In the genomic region with DNA sequence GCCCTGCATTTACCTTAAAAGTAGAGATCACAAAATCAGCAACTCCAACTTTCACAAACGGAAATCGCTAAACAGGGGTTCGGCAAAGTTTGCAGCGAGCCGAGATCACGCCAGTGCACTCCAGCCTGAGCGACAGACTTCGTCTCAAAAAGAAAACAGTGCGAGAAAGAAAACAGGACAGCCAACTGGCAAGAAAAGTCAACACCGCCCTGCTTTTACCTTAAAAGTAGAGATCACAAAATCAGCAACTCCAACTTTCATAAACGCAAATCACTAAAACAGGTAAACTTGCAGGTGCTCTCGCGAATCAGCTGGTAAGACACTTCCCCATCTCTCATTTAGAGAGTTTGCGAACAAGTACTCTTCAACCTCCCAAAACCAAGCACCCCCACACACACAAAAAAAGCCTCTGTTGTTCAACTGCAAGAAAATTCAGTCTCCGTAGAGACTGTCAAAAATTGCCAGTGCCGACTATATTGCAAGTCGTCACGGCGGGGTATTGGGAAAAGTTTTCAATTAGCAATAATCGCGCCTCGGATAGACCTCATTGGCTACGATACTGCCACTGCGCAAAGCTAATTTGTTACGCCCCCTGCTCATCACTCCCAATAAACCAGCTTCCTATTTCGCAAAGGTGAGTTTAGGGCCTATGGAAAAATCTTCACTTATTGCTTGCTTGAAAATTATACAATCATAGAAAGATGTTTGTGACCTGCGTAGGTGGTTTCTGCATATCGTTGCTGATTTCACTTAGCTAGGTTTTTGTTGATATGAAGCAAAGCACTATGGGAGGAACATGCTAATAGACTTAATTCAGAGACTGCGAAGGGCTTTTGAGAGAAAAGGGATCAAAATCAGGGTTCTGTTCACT, we compare ENCODE assay signal across 8 cellular contexts. TPM values are rescaled to one million over a fixed set of nuclear protein-coding genes. Genes with fewer than 3 reads are reported as not detected.
A peak's percentile ranks its signal among the peaks of the same experiment; 100 is the strongest.
DNase-seq lines count a peak whose midpoint lies in the region; ATAC-seq and TF ChIP-seq lines count a peak whose summit lies in the region.

RNU4-1 (minus strand) TSS at position 577 of the 871 bp plus-strand sequence.

- no peaks in the 10 kb centered on the region for H3K36me3 Mint-ChIP-seq in CD8-positive, alpha-beta memory T cell

- no peaks in the 10 kb centered on the region for H3K27me3 ChIP-seq in CD8-positive, alpha-beta memory T cell (ENCODE audit: insufficient read depth, low read length, poor library complexity, severe bottlenecking)
- H3K27me3 ChIP-seq in HUES48 (ENCODE audit: control insufficient read depth, insufficient read depth, low read length) (no peaks in the 10 kb centered on the region), OCI-LY1 (ENCODE audit: insufficient read depth, low read length) (no peaks in the 10 kb centered on the region), mononuclear cell (ENCODE audit: insufficient read depth, low read length) (no peaks in the 10 kb centered on the region)

- peak; percentile 40 for ATAC-seq in GM21360 (IDR thresholded peaks at IDR 0.05; ENCODE audit: unreplicated experiment)

- peaks cover 4 to 7% (median 5%) of the 10 kb centered on the region in 3 donors for H3K4me1 Mint-ChIP-seq in CD8-positive, alpha-beta memory T cell

- H3K9ac ChIP-seq in HUES48 (ENCODE audit: low read depth, low read length), result peak within 1 kb of the TSS; percentile 98
- peak within 1 kb of the TSS; percentile 66 for H3K9ac ChIP-seq in OCI-LY1 (ENCODE audit: low read length)

- no peaks in the 10 kb centered on the region for H3K9me2 ChIP-seq in OCI-LY1 (ENCODE audit: low read depth, low read length)

- peaks cover 0 to 3% (median 0%) of the 10 kb centered on the region in 5 donors for H3K9me3 Mint-ChIP-seq in CD8-positive, alpha-beta memory T cell

- peak within 1 kb of the TSS; percentile 78 for H3K4me2 ChIP-seq in OCI-LY1 (ENCODE audit: low read length)

- TF ChIP-seq CTCF in OCI-LY1 (IDR thresholded peaks at IDR 0.05; ENCODE audit: low read length), result no peak

- POLR2A ChIA-PET in CD8-positive, alpha-beta memory T cell (lab: Charles Lee), result interaction anchor here (0.5 to 4.4 kb wide), 18 partner anchors 10 to 1500 kb away, joined by 3 to 84 read pairs (median 6); partner anchors contain the start of genes DYNLL1, MLEC, PXN and RHOF

- peak within 1 kb of the TSS; percentile 100 for H3K27ac ChIP-seq in CD8-positive, alpha-beta memory T cell (ENCODE audit: low read depth, low read length)
- H3K27ac ChIP-seq in HUES48 (ENCODE audit: low read depth, low read length) (peak within 1 kb of the TSS; percentile 99), OCI-LY1 (ENCODE audit: low read depth, low read length, poor library complexity, severe bottlenecking) (peak within 1 kb of the TSS; percentile 96), epithelial cell of prostate (peak within 1 kb of the TSS; percentile 98)

- no peak within 1 kb of the TSS for H3K4me3 Mint-ChIP-seq in CD8-positive, alpha-beta memory T cell

- H2AFZ ChIP-seq in OCI-LY1 (ENCODE audit: low read length), result no peak within 1 kb of the TSS; the same call in 1 of the 2 replicates

- peaks cover 16% of the 10 kb centered on the region for H3K4me1 ChIP-seq in CD8-positive, alpha-beta memory T cell (ENCODE audit: insufficient read depth, low read length)
- H3K4me1 ChIP-seq in HUES48 (ENCODE audit: control insufficient read depth, insufficient read depth, low read length), result peaks cover 13% of the 10 kb centered on the region
- H3K4me1 ChIP-seq in OCI-LY1 (ENCODE audit: insufficient read depth, low read length, severe bottlenecking), result peaks cover 22% of the 10 kb centered on the region
- H3K4me1 ChIP-seq in mononuclear cell (ENCODE audit: insufficient read depth, low read length), result peaks cover 34% of the 10 kb centered on the region

- no peak within 1 kb of the TSS for H3K27ac Mint-ChIP-seq in CD8-positive, alpha-beta memory T cell

- CTCF ChIA-PET in CD8-positive, alpha-beta memory T cell (lab: Charles Lee), result interaction anchor here (0.7 to 4.9 kb wide), 8 partner anchors 9 to 91 kb away, joined by 3 to 41 read pairs (median 8); partner anchors contain the start of genes PXN, RPLP0 and SIRT4

- H3K27me3 Mint-ChIP-seq in CD8-positive, alpha-beta memory T cell, result no peaks in the 10 kb centered on the region

- no peaks in the 10 kb centered on the region for H3K36me3 ChIP-seq in CD8-positive, alpha-beta memory T cell (ENCODE audit: insufficient read depth, low read length)
- H3K36me3 ChIP-seq in HUES48 (ENCODE audit: control insufficient read depth, insufficient read depth, low read length) (no peaks in the 10 kb centered on the region), OCI-LY1 (ENCODE audit: insufficient read depth, low read length) (no peaks in the 10 kb centered on the region)

- H3K79me2 ChIP-seq in OCI-LY1 (ENCODE audit: insufficient read depth, low read length), result no peaks in the 10 kb centered on the region

- peak within 1 kb of the TSS; percentile 91 for H3K4me3 ChIP-seq in CD8-positive, alpha-beta memory T cell (ENCODE audit: low read length)
- H3K4me3 ChIP-seq in HUES48 (ENCODE audit: low read depth, low read length), result peak within 1 kb of the TSS; percentile 66
- peak within 1 kb of the TSS; percentile 57 for H3K4me3 ChIP-seq in OCI-LY1 (ENCODE audit: low read depth, low read length, poor library complexity, severe bottlenecking)
- H3K4me3 ChIP-seq in mononuclear cell (ENCODE audit: low read length), result peak within 1 kb of the TSS; percentile 41

- DNase-seq in CD8-positive, alpha-beta memory T cell, result peak; percentile 52 to 90 (median 85)
- DNase-seq in activated CD8-positive, alpha-beta memory T cell treated with anti-CD3 and anti-CD28 coated beads, Interleukin-2, amount 50 U/mL, for 24 hours (ENCODE audit: extremely low read depth), result peak; percentile 69
- DNase-seq in epithelial cell of prostate (ENCODE audit: low read depth, low spot score), result peak; percentile 96
- peak; percentile 56 to 62 for DNase-seq in stimulated activated CD8-positive, alpha-beta memory T cell treated with anti-CD3 and anti-CD28 coated beads, Interleukin-4, amount 100 ng/mL, for 1 hour (ENCODE audit: low read depth in 2 of 2, low spot score in 1 of 2)

- no peaks in the 10 kb centered on the region for H3K9me3 ChIP-seq in CD8-positive, alpha-beta memory T cell (ENCODE audit: low read length)
- H3K9me3 ChIP-seq in HUES48 (ENCODE audit: control insufficient read depth, insufficient read depth, low read length), result no peaks in the 10 kb centered on the region
- no peaks in the 10 kb centered on the region for H3K9me3 ChIP-seq in OCI-LY1 (ENCODE audit: low read length)
- H3K9me3 ChIP-seq in mononuclear cell (ENCODE audit: low read depth, low read length), result no peaks in the 10 kb centered on the region

- no peaks in the 10 kb centered on the region for H4K20me1 ChIP-seq in OCI-LY1 (ENCODE audit: insufficient read depth, low read length)

- peaks cover 7% of the 10 kb centered on the region; the same call in 1 of the 2 replicates for H3F3A ChIP-seq in OCI-LY1 (ENCODE audit: insufficient read depth, low read length)

RNA-seq across cellular contexts. Expression of gene RNU4-1, which starts in this region (rescaled TPM):
- total RNA-seq in CD8-positive, alpha-beta memory T cell, result 100 to 1,000 TPM; 628 to 678 TPM
- polyA plus RNA-seq in CD8-positive, alpha-beta memory T cell, result not detected
- under 0.01 TPM for total RNA-seq in mononuclear cell

Comparison
In these comparisons a context has a peak if more than half of its experiments do, and no peak if none do; other contexts are left out.
1. Peak in every context shown above with its lines: DNase-seq, ATAC-seq, H3K4me3 ChIP-seq and H3K27ac ChIP-seq.
2. RNA of gene RNU4-1 (total RNA-seq): 628 to 678 TPM in CD8-positive, alpha-beta memory T cell; under 0.01 TPM in mononuclear cell (single experiment); every median in the first group is over 100 times any median in the second.
3. H3K4me3 ChIP-seq: peak in every context shown above with its lines; median percentile 91 in CD8-positive, alpha-beta memory T cell; 66 in HUES48; 57 in OCI-LY1; 41 in mononuclear cell.